In genomic region chr12:50728417-50728816, GRCh38 we compare ENCODE assay signal across 29 cellular contexts. TPM values are rescaled to one million over a fixed set of nuclear protein-coding genes. Genes with fewer than 3 reads are reported as not detected.
A peak's percentile ranks its signal among the peaks of the same experiment; 100 is the strongest.
DNase-seq lines count a peak whose midpoint lies in the region; ATAC-seq and TF ChIP-seq lines count a peak whose summit lies in the region.
"Had no signal": no experiment of that assay in that cellular context is flagged by ENCODE, and none has a peak within 500 bp of the region (broad histone marks: within the 10 kb centered on the region; RNA-seq: fewer than 3 reads in every experiment).

No MANE protein-coding gene starts in this region.

- H3K9me3 Mint-ChIP-seq in WTC11, result no peaks in the 10 kb centered on the region
- H3K9me3 Mint-ChIP-seq in neural crest cell, result no peaks in the 10 kb centered on the region
- H3K9me3 Mint-ChIP-seq: CD4-positive, alpha-beta memory T cell; IgD-negative memory B cell had no signal

- intact Hi-C loops in dorsolateral prefrontal cortex (cut with DNase I), result no loop called here

- H3K27ac Mint-ChIP-seq in WTC11 (no peak overlapping the region; the same call in 1 of the 2 replicates), neural crest cell (ENCODE audit: unreplicated experiment) (peak overlapping the region; percentile 88)

- H3K4me3 Mint-ChIP-seq in WTC11, result no peak overlapping the region
- H3K4me3 Mint-ChIP-seq in neural crest cell, result no peak overlapping the region
- H3K4me3 Mint-ChIP-seq: CD4-positive, alpha-beta memory T cell; IgD-negative memory B cell had no signal

- DNase-seq in MV-4-11 (lab: John Stamatoyannopoulos, UW) (peak; percentile 59), WTC11 (ENCODE audit: low spot score) (no peak), dorsolateral prefrontal cortex (peak in 1 of 10 donors; percentile 88), neural crest cell (ENCODE audit: low read depth, low spot score) (no peak), NCI-H510A (lab: John Stamatoyannopoulos, UW) (no peak), T-helper 2 cell (no peak), DMS153 treated with DMSO at 0.1 percent for 48 hours (lab: John Stamatoyannopoulos, UW; ENCODE audit: unreplicated experiment) (no peak)
- DNase-seq: AML-193; CD4-positive, alpha-beta memory T cell; COR-L47; GDM1; MM.1S; NCI-H1048; NCI-H1417 treated with DMSO at 0.1 percent for 48 hours; NCI-H1694 treated with DMSO at 0.1 percent for 48 hours; NCI-H2081 treated with DMSO at 0.1 percent for 48 hours; NCI-H2171; NCI-H226; NCI-H524 treated with DMSO at 0.1 percent for 48 hours; NCI-H82; SHP77 had no signal

- peaks cover 56% of the 10 kb centered on the region for H3K36me3 Mint-ChIP-seq in WTC11
- peaks cover 23% of the 10 kb centered on the region for H3K36me3 Mint-ChIP-seq in neural crest cell (ENCODE audit: low read depth)

- H3K27me3 Mint-ChIP-seq in WTC11 (ENCODE audit: low read depth) (no peaks in the 10 kb centered on the region), neural crest cell (ENCODE audit: low read depth) (no peaks in the 10 kb centered on the region)
- H3K27me3 Mint-ChIP-seq: CD4-positive, alpha-beta memory T cell; IgD-negative memory B cell had no signal

- CTCF ChIA-PET in WTC11 (lab: Charles Lee), result no interaction called here

- peak overlapping the region in 39 of 59 donors; percentile 4 to 79 (median 39) for H3K27ac ChIP-seq in dorsolateral prefrontal cortex
- H3K27ac ChIP-seq: A549; BLaER1 treated with 17β-estradiol and CSF1 and Interleukin-3, amounts not matched to agents 10 nM and 100 nM; KMS-11; RWPE1 had no signal

- TF ChIP-seq CTCF in WTC11 (IDR thresholded peaks at IDR 0.05) (no peak), dorsolateral prefrontal cortex (IDR thresholded peaks at IDR 0.05 in 54 of 56, conservative IDR thresholded peaks at IDR 0.05 in 2 of 56; ENCODE audit: low read depth in 1 of 56, partially characterized antibody in 56 of 56) (no peak), neural crest cell (conservative IDR thresholded peaks at IDR 0.05) (no peak)

- H3K4me3 ChIP-seq in dorsolateral prefrontal cortex, result no peak overlapping the region
- H3K4me3 ChIP-seq: A549; BLaER1 treated with 17β-estradiol and CSF1 and Interleukin-3, amounts not matched to agents 10 nM and 100 nM; GM12878 had no signal

- no peak for ATAC-seq in WTC11
- ATAC-seq: A549, GM12878, HCT116, Panc1 had no signal

- H3K4me1 Mint-ChIP-seq in WTC11 (no peaks in the 10 kb centered on the region), neural crest cell (no peaks in the 10 kb centered on the region)
- H3K4me1 Mint-ChIP-seq: IgD-negative memory B cell had no signal

- H3K27me3 ChIP-seq in dorsolateral prefrontal cortex, result no peaks in the 10 kb centered on the region
- H3K27me3 ChIP-seq: BLaER1 treated with 17β-estradiol and CSF1 and Interleukin-3, amounts not matched to agents 10 nM and 100 nM had no signal

- POLR2A ChIA-PET in WTC11 (lab: Charles Lee), result no interaction called here

TF ChIP-seq in WTC11, 78 proteins besides CTCF, POLR2A, EP300 and RAD21:
- TF ChIP-seq FOXP4 (CRISPR knock-in tag; IDR thresholded peaks at IDR 0.05) (no peak), PRDM15 (CRISPR knock-in tag; IDR thresholded peaks at IDR 0.05) (peak; percentile 67)

RNA-seq across cellular contexts. Expression of gene ATF1, which starts 35.5 kb away (rescaled TPM):
- 34.6 to 36.6 TPM (median 34.8 TPM) in 3 replicates for total RNA-seq in WTC11 (2021)
- 10 to 100 TPM; 11.9 to 34.8 (median 20.5) TPM for total RNA-seq in dorsolateral prefrontal cortex
- 25.0 and 31.7 TPM in 2 replicates for total RNA-seq in neural crest cell
